ENCODE assay signal across 1 cellular context in genomic region chr18:54948350-54948837, GRCh38.
TF ChIP-seq lines count a peak whose summit lies in the region.

No MANE protein-coding gene starts in this region.

TF ChIP-seq in HepG2, 621 proteins besides CTCF, POLR2A, EP300 and RAD21 (continued from another document and continues in another):
- TF ChIP-seq NCOA2 (CRISPR knock-in tag; IDR thresholded peaks at IDR 0.05) (peak; percentile 86), ZNF138 (CRISPR knock-in tag; IDR thresholded peaks at IDR 0.05; ENCODE audit: low read depth) (no peak), ZNF883 (CRISPR knock-in tag; IDR thresholded peaks at IDR 0.05; ENCODE audit: not compliant biosample characterization) (no peak), ZNF331 (CRISPR knock-in tag; IDR thresholded peaks at IDR 0.05) (peak; percentile 69), SMC3 (IDR thresholded peaks at IDR 0.05; ENCODE audit: low read length) (no peak), ZNF224 (CRISPR knock-in tag; IDR thresholded peaks at IDR 0.05) (no peak), PTBP1 (IDR thresholded peaks at IDR 0.05; ENCODE audit: low read depth, low read length, poor library complexity, severe bottlenecking) (no peak), ZNF431 (CRISPR knock-in tag; IDR thresholded peaks at IDR 0.05; ENCODE audit: borderline replicate concordance, low read depth) (no peak), STAT5B (CRISPR knock-in tag; IDR thresholded peaks at IDR 0.05) (no peak), NFYC (CRISPR knock-in tag; IDR thresholded peaks at IDR 0.05) (peak; percentile 8; the same call in 1 of the 2 replicates), MTF2 (CRISPR knock-in tag; IDR thresholded peaks at IDR 0.05; ENCODE audit: borderline replicate concordance) (no peak), TBX3 (IDR thresholded peaks at IDR 0.05; ENCODE audit: borderline replicate concordance) (peak; percentile 96), HMG20B (CRISPR knock-in tag; conservative IDR thresholded peaks at IDR 0.05) (peak; percentile 75; the same call in 1 of the 2 replicates), MBD4 (IDR thresholded peaks at IDR 0.05; ENCODE audit: borderline replicate concordance, low read length) (no peak; the same call in 1 of the 2 replicates), CREB3 (CRISPR knock-in tag; IDR thresholded peaks at IDR 0.05) (no peak), ASH2L (IDR thresholded peaks at IDR 0.05; ENCODE audit: insufficient read length, low read depth, low read length) (no peak), NR3C1 (CRISPR knock-in tag; IDR thresholded peaks at IDR 0.05) (no peak), ZFP1 (CRISPR knock-in tag; IDR thresholded peaks at IDR 0.05) (0 out of 2 replicates have a peak, but pooled peaks have one; percentile 74), ZFAT (CRISPR knock-in tag; conservative IDR thresholded peaks at IDR 0.05) (no peak), SOX5 (CRISPR knock-in tag; IDR thresholded peaks at IDR 0.05; ENCODE audit: borderline replicate concordance) (peak; percentile 93), HOXA9 (CRISPR knock-in tag; IDR thresholded peaks at IDR 0.05; ENCODE audit: borderline replicate concordance) (no peak), ZBTB25 (CRISPR knock-in tag; IDR thresholded peaks at IDR 0.05) (peak; percentile 72; the same call in 1 of the 2 replicates), ZNF124 (CRISPR knock-in tag; IDR thresholded peaks at IDR 0.05) (no peak), ZFP36L1 (CRISPR knock-in tag; IDR thresholded peaks at IDR 0.05) (no peak), ATF1 (CRISPR knock-in tag; IDR thresholded peaks at IDR 0.05) (0 out of 2 replicates have a peak, but pooled peaks have one; percentile 19), FOXP1 (IDR thresholded peaks at IDR 0.05) (0 out of 2 replicates have a peak, but pooled peaks have one; percentile 53), FOXP1 (CRISPR knock-in tag; IDR thresholded peaks at IDR 0.05) (peak; percentile 93), REXO4 (CRISPR knock-in tag; IDR thresholded peaks at IDR 0.05; ENCODE audit: borderline replicate concordance) (no peak), FOXJ3 (CRISPR knock-in tag; IDR thresholded peaks at IDR 0.05; ENCODE audit: borderline replicate concordance) (peak; percentile 96), ZNF501 (CRISPR knock-in tag; IDR thresholded peaks at IDR 0.05) (no peak), SNAPC4 (CRISPR knock-in tag; IDR thresholded peaks at IDR 0.05) (no peak), ETV6 (CRISPR knock-in tag; conservative IDR thresholded peaks at IDR 0.05) (no peak), IRF1 (CRISPR knock-in tag; IDR thresholded peaks at IDR 0.05; ENCODE audit: low read depth) (no peak; the same call in 1 of the 2 replicates), ZC3H13 (CRISPR knock-in tag; IDR thresholded peaks at IDR 0.05) (no peak), ZBTB10 (CRISPR knock-in tag; IDR thresholded peaks at IDR 0.05; ENCODE audit: borderline replicate concordance) (no peak), TBL1XR1 (IDR thresholded peaks at IDR 0.05; ENCODE audit: borderline replicate concordance, low read length, partially characterized antibody) (peak; percentile 95), TBP (CRISPR knock-in tag; IDR thresholded peaks at IDR 0.05) (no peak), ZBTB7B (CRISPR knock-in tag; IDR thresholded peaks at IDR 0.05) (peak; percentile 54; the same call in 1 of the 2 replicates), FOXA3 (CRISPR knock-in tag; IDR thresholded peaks at IDR 0.05) (peak; percentile 99)
- TF ChIP-seq, protein P1, sequence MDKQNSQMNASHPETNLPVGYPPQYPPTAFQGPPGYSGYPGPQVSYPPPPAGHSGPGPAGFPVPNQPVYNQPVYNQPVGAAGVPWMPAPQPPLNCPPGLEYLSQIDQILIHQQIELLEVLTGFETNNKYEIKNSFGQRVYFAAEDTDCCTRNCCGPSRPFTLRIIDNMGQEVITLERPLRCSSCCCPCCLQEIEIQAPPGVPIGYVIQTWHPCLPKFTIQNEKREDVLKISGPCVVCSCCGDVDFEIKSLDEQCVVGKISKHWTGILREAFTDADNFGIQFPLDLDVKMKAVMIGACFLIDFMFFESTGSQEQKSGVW (CRISPR knock-in tag; IDR thresholded peaks at IDR 0.05; ENCODE audit: borderline replicate concordance), result no peak
- TF ChIP-seq, protein P2, sequence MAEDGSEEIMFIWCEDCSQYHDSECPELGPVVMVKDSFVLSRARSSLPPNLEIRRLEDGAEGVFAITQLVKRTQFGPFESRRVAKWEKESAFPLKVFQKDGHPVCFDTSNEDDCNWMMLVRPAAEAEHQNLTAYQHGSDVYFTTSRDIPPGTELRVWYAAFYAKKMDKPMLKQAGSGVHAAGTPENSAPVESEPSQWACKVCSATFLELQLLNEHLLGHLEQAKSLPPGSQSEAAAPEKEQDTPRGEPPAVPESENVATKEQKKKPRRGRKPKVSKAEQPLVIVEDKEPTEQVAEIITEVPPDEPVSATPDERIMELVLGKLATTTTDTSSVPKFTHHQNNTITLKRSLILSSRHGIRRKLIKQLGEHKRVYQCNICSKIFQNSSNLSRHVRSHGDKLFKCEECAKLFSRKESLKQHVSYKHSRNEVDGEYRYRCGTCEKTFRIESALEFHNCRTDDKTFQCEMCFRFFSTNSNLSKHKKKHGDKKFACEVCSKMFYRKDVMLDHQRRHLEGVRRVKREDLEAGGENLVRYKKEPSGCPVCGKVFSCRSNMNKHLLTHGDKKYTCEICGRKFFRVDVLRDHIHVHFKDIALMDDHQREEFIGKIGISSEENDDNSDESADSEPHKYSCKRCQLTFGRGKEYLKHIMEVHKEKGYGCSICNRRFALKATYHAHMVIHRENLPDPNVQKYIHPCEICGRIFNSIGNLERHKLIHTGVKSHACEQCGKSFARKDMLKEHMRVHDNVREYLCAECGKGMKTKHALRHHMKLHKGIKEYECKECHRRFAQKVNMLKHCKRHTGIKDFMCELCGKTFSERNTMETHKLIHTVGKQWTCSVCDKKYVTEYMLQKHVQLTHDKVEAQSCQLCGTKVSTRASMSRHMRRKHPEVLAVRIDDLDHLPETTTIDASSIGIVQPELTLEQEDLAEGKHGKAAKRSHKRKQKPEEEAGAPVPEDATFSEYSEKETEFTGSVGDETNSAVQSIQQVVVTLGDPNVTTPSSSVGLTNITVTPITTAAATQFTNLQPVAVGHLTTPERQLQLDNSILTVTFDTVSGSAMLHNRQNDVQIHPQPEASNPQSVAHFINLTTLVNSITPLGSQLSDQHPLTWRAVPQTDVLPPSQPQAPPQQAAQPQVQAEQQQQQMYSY (CRISPR knock-in tag; IDR thresholded peaks at IDR 0.05), result no peak
- TF ChIP-seq, protein P3, sequence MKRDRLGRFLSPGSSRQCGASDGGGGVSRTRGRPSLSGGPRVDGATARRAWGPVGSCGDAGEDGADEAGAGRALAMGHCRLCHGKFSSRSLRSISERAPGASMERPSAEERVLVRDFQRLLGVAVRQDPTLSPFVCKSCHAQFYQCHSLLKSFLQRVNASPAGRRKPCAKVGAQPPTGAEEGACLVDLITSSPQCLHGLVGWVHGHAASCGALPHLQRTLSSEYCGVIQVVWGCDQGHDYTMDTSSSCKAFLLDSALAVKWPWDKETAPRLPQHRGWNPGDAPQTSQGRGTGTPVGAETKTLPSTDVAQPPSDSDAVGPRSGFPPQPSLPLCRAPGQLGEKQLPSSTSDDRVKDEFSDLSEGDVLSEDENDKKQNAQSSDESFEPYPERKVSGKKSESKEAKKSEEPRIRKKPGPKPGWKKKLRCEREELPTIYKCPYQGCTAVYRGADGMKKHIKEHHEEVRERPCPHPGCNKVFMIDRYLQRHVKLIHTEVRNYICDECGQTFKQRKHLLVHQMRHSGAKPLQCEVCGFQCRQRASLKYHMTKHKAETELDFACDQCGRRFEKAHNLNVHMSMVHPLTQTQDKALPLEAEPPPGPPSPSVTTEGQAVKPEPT (CRISPR knock-in tag; IDR thresholded peaks at IDR 0.05; ENCODE audit: low read depth), result no peak
- TF ChIP-seq, protein P4, sequence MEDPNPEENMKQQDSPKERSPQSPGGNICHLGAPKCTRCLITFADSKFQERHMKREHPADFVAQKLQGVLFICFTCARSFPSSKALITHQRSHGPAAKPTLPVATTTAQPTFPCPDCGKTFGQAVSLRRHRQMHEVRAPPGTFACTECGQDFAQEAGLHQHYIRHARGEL (CRISPR knock-in tag; IDR thresholded peaks at IDR 0.05), result no peak
- TF ChIP-seq, protein P5, sequence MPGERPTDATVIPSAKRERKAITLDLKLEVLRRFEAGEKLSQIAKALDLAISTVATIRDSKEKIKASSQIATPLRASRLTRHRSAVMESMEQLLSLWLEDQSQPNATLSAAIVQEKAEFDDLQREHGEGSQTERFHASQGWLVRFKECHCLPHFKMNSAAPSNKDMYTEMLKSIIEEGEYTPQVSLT (CRISPR knock-in tag; IDR thresholded peaks at IDR 0.05; ENCODE audit: borderline replicate concordance, low read depth), result no peak
